ENCODE assay signal across 6 cellular contexts in genomic region chr20:3158968-3159431, GRCh38. TPM values are rescaled to one million over a fixed set of nuclear protein-coding genes. Genes with fewer than 3 reads are reported as not detected.
DNase-seq lines count a peak whose midpoint lies in the region; ATAC-seq, FAIRE-seq and TF ChIP-seq lines count a peak whose summit lies in the region.

No MANE protein-coding gene starts in this region.

- H3K4me1 ChIP-seq in endothelial cell of umbilical vein (ENCODE audit: control insufficient read depth, extremely low read depth, insufficient read depth, low read length) (peaks cover 14% of the 10 kb centered on the region), skeletal muscle tissue (ENCODE audit: control insufficient read depth in 3 of 3, insufficient read depth in 3 of 3, low read length in 3 of 3) (peaks cover 33 to 51% (median 37%) of the 10 kb centered on the region in 3 donors)

- H3K9me1 ChIP-seq in endothelial cell of umbilical vein (replicated peaks; ENCODE audit: control insufficient read depth, extremely low read depth, insufficient read depth, low read length) = no peaks in the 10 kb centered on the region

- no TSS peak for BruUV-seq in endothelial cell of umbilical vein (replicated peaks; lab: Mats Ljungman, UMichigan)

- CTCF ChIA-PET in endothelial cell of umbilical vein (lab: Charles Lee) = interaction anchor here (2.0 kb wide), 1 partner anchor 105 kb away, joined by 7 read pairs; no protein-coding TSS in a partner anchor

- peaks cover 43% of the 10 kb centered on the region for H3K4me1 Mint-ChIP-seq in stimulated activated naive CD8-positive, alpha-beta T cell treated with anti-CD3 and anti-CD28 coated beads, Interleukin-15, Interleukin-2, amounts not matched to agents 100 ng/mL and 50 ng/mL, for 24 hours (ENCODE audit: low read depth)

- H3K27ac Mint-ChIP-seq in stimulated activated naive CD8-positive, alpha-beta T cell treated with anti-CD3 and anti-CD28 coated beads, Interleukin-15, Interleukin-2, amounts not matched to agents 100 ng/mL and 50 ng/mL, for 24 hours = peak overlapping the region; percentile 94

- H3K79me2 ChIP-seq in endothelial cell of umbilical vein (ENCODE audit: control insufficient read depth, insufficient read depth, low read length) = peaks cover 49% of the 10 kb centered on the region

- H3K9me3 ChIP-seq in endothelial cell of umbilical vein (replicated peaks; ENCODE audit: control insufficient read depth, insufficient read depth, low read length) = no peaks in the 10 kb centered on the region
- no peaks in the 10 kb centered on the region for H3K9me3 ChIP-seq in skeletal muscle tissue (ENCODE audit: control insufficient read depth in 3 of 3, low read length in 3 of 3)

- H3K9me3 Mint-ChIP-seq in stimulated activated naive CD8-positive, alpha-beta T cell treated with anti-CD3 and anti-CD28 coated beads, Interleukin-15, Interleukin-2, amounts not matched to agents 100 ng/mL and 50 ng/mL, for 24 hours = no peaks in the 10 kb centered on the region

- peak overlapping the region; percentile 99 for H3K4me3 Mint-ChIP-seq in stimulated activated naive CD8-positive, alpha-beta T cell treated with anti-CD3 and anti-CD28 coated beads, Interleukin-15, Interleukin-2, amounts not matched to agents 100 ng/mL and 50 ng/mL, for 24 hours

- TF ChIP-seq CTCF in endothelial cell of umbilical vein (IDR thresholded peaks at IDR 0.05; ENCODE audit: extremely low read depth in 1 of 2, insufficient read depth in 1 of 2, low read depth in 1 of 2, low read length in 2 of 2) = no peak

- H3K4me3 ChIP-seq in endothelial cell of umbilical vein (replicated peaks in 1 of 3; ENCODE audit: insufficient read depth in 1 of 3, low read depth in 1 of 3, low read length in 3 of 3) = peak overlapping the region; percentile 72 to 99 (median 86)
- H3K4me3 ChIP-seq in skeletal muscle tissue (ENCODE audit: low read length in 3 of 3) = peak overlapping the region; percentile 89 to 98 (median 96)

- no peak for DNase-seq in stimulated activated naive CD8-positive, alpha-beta T cell treated with anti-CD3 and anti-CD28 coated beads, Interleukin-15, Interleukin-2, amounts not matched to agents 100 U/mL and 50 U/mL, for 24 hours
- no peak for DNase-seq in endothelial cell of umbilical vein (ENCODE audit: low read depth, low spot score)
- no peak for DNase-seq in NCI-H146 (lab: John Stamatoyannopoulos, UW)

- H3K36me3 ChIP-seq in endothelial cell of umbilical vein (ENCODE audit: control insufficient read depth in 2 of 2, extremely low read depth in 1 of 2, insufficient read depth in 2 of 2, low read length in 2 of 2) (peaks cover 0 to 4% of the 10 kb centered on the region in 2 experiments), skeletal muscle tissue (ENCODE audit: control insufficient read depth in 3 of 3, insufficient read depth in 3 of 3, low read length in 3 of 3) (peaks cover 0 to 2% (median 2%) of the 10 kb centered on the region in 3 donors)

- H3K27me3 ChIP-seq in endothelial cell of umbilical vein (ENCODE audit: control insufficient read depth in 2 of 2, insufficient read depth in 2 of 2, low read length in 2 of 2) = no peaks in the 10 kb centered on the region
- H3K27me3 ChIP-seq in skeletal muscle tissue (ENCODE audit: control insufficient read depth in 3 of 3, insufficient read depth in 3 of 3, low read length in 3 of 3) = no peaks in the 10 kb centered on the region

- intact Hi-C loops in endothelial cell of umbilical vein (cut with micrococcal nuclease) = no loop called here

- peak overlapping the region; percentile 89 for H3K4me2 ChIP-seq in endothelial cell of umbilical vein (ENCODE audit: insufficient read depth, low read length)

- peak overlapping the region; percentile 85 for H3K9ac ChIP-seq in endothelial cell of umbilical vein (replicated peaks; ENCODE audit: extremely low read depth, insufficient read depth, low read length)
- peak overlapping the region; percentile 98 to 100 (median 99) for H3K9ac ChIP-seq in skeletal muscle tissue (ENCODE audit: low read depth in 1 of 3, low read length in 3 of 3)

- no peaks in the 10 kb centered on the region for H3K27me3 Mint-ChIP-seq in stimulated activated naive CD8-positive, alpha-beta T cell treated with anti-CD3 and anti-CD28 coated beads, Interleukin-15, Interleukin-2, amounts not matched to agents 100 ng/mL and 50 ng/mL, for 24 hours

- dilution Hi-C loops in endothelial cell of umbilical vein (cut with MboI; ENCODE audit: extremely low pct_ligation_motif_present, low sequenced_read_pairs) = no loop called here

- no peak overlapping the region for H2AFZ ChIP-seq in endothelial cell of umbilical vein (ENCODE audit: low read depth, low read length)

- POLR2A ChIA-PET in endothelial cell of umbilical vein (lab: Charles Lee) = no interaction called here

- no peaks in the 10 kb centered on the region for H4K20me1 ChIP-seq in endothelial cell of umbilical vein (replicated peaks; ENCODE audit: control insufficient read depth, extremely low read depth, insufficient read depth, low read length)

- ATAC-seq in stimulated activated naive CD8-positive, alpha-beta T cell treated with anti-CD3 and anti-CD28 coated beads, Interleukin-15, Interleukin-2, amounts not matched to agents 100 U/mL and 50 U/mL, for 24 hours = no peak
- no peak for ATAC-seq in GM21515 (IDR thresholded peaks at IDR 0.05; ENCODE audit: unreplicated experiment)

- TF ChIP-seq POLR2A in endothelial cell of umbilical vein (IDR thresholded peaks at IDR 0.05; ENCODE audit: low read depth, low read length) = no peak

- no peak for FAIRE-seq in endothelial cell of umbilical vein (lab: Jason Lieb, UNC)

- peaks cover 21% of the 10 kb centered on the region for H3K36me3 Mint-ChIP-seq in stimulated activated naive CD8-positive, alpha-beta T cell treated with anti-CD3 and anti-CD28 coated beads, Interleukin-15, Interleukin-2, amounts not matched to agents 100 ng/mL and 50 ng/mL, for 24 hours (ENCODE audit: low read depth)

- peak overlapping the region; percentile 70 for H3K27ac ChIP-seq in endothelial cell of umbilical vein (ENCODE audit: insufficient read depth, low read depth, low read length)
- peak overlapping the region; percentile 89 for H3K27ac ChIP-seq in skeletal muscle tissue (ENCODE audit: low read depth, low read length)

TF ChIP-seq in endothelial cell of umbilical vein, 7 proteins besides CTCF, POLR2A, EP300 and RAD21 (continues in another document):
- TF ChIP-seq GATA2 (IDR thresholded peaks at IDR 0.05; ENCODE audit: insufficient read depth, insufficient read length, low read depth, low read length) (no peak), POLR2AphosphoS5 (IDR thresholded peaks at IDR 0.05; ENCODE audit: insufficient read depth, low read depth, low read length) (no peak)

RNA-seq across cellular contexts. Expression of gene FASTKD5, which starts 0.7 kb away (rescaled TPM):
- total RNA-seq in endothelial cell of umbilical vein (15.0 and 15.7 TPM in 2 replicates), skeletal muscle tissue (12.5 TPM)
- polyA plus RNA-seq in endothelial cell of umbilical vein = 8.5 and 10.8 TPM in 2 replicates
- polyA plus RNA-seq in endothelial cell of umbilical vein (2011; cell fraction: cytosol; rRNA removed) = 12.1 and 13.1 TPM in 2 replicates
- 12.3 and 14.8 TPM in 2 replicates for polyA plus RNA-seq in endothelial cell of umbilical vein (2011; cell fraction: nucleus; rRNA removed)
- polyA plus RNA-seq in endothelial cell of umbilical vein (2012) = 16.1 and 17.8 TPM in 2 replicates
- polyA minus RNA-seq in endothelial cell of umbilical vein = 22.6 and 23.8 TPM in 2 replicates
- polyA minus RNA-seq in endothelial cell of umbilical vein (2011; cell fraction: cytosol; rRNA and poly(A)+ RNA removed) = 13.5 TPM
- 16.9 and 21.4 TPM in 2 replicates for polyA minus RNA-seq in endothelial cell of umbilical vein (2011; cell fraction: nucleus; rRNA and poly(A)+ RNA removed)

RNA-seq across cellular contexts. Expression of gene UBOX5, which starts 0.7 kb away (rescaled TPM):
- 5.1 and 5.8 TPM in 2 replicates for total RNA-seq in endothelial cell of umbilical vein
- 3.5 and 4.6 TPM in 2 replicates for polyA plus RNA-seq in endothelial cell of umbilical vein
- 3.2 and 3.6 TPM in 2 replicates for polyA plus RNA-seq in endothelial cell of umbilical vein (2011; cell fraction: cytosol; rRNA removed)
- 2.8 and 3.2 TPM in 2 replicates for polyA plus RNA-seq in endothelial cell of umbilical vein (2011; cell fraction: nucleus; rRNA removed)
- polyA plus RNA-seq in endothelial cell of umbilical vein (2012) = 2.5 and 3.3 TPM in 2 replicates
- 4.0 and 5.3 TPM in 2 replicates for polyA minus RNA-seq in endothelial cell of umbilical vein
- polyA minus RNA-seq in endothelial cell of umbilical vein (2011; cell fraction: cytosol; rRNA and poly(A)+ RNA removed) = 1.7 TPM
- 1.9 and 2.0 TPM in 2 replicates for polyA minus RNA-seq in endothelial cell of umbilical vein (2011; cell fraction: nucleus; rRNA and poly(A)+ RNA removed)
- total RNA-seq in skeletal muscle tissue = 3.1 TPM

RNA-seq across cellular contexts. Expression of gene LZTS3, which starts 14.3 kb away (rescaled TPM):
- total RNA-seq in endothelial cell of umbilical vein (3.6 and 4.5 TPM in 2 replicates), skeletal muscle tissue (1.6 TPM)
- 5.7 and 7.3 TPM in 2 replicates for polyA plus RNA-seq in endothelial cell of umbilical vein
- polyA plus RNA-seq in endothelial cell of umbilical vein (2011; cell fraction: cytosol; rRNA removed) = 3.7 and 5.4 TPM in 2 replicates
- polyA plus RNA-seq in endothelial cell of umbilical vein (2011; cell fraction: nucleus; rRNA removed) = 7.3 and 9.8 TPM in 2 replicates
- polyA plus RNA-seq in endothelial cell of umbilical vein (2012) = 2.2 and 3.5 TPM in 2 replicates
- 5.6 and 7.0 TPM in 2 replicates for polyA minus RNA-seq in endothelial cell of umbilical vein
- polyA minus RNA-seq in endothelial cell of umbilical vein (2011; cell fraction: cytosol; rRNA and poly(A)+ RNA removed) = 1.1 TPM
- polyA minus RNA-seq in endothelial cell of umbilical vein (2011; cell fraction: nucleus; rRNA and poly(A)+ RNA removed) = 2.8 and 3.2 TPM in 2 replicates

RNA-seq across cellular contexts. Expression of gene DDRGK1, which starts 45.5 kb away (rescaled TPM):
- total RNA-seq in endothelial cell of umbilical vein = 52.2 and 54.0 TPM in 2 replicates
- 41.7 and 48.5 TPM in 2 replicates for polyA plus RNA-seq in endothelial cell of umbilical vein
- 47.7 and 48.4 TPM in 2 replicates for polyA plus RNA-seq in endothelial cell of umbilical vein (2011; cell fraction: cytosol; rRNA removed)
- polyA plus RNA-seq in endothelial cell of umbilical vein (2011; cell fraction: nucleus; rRNA removed) = 39.7 and 60.0 TPM in 2 replicates
- 31.0 and 46.7 TPM in 2 replicates for polyA plus RNA-seq in endothelial cell of umbilical vein (2012)
- 30.4 and 30.5 TPM in 2 replicates for polyA minus RNA-seq in endothelial cell of umbilical vein
- polyA minus RNA-seq in endothelial cell of umbilical vein (2011; cell fraction: cytosol; rRNA and poly(A)+ RNA removed) = 16.7 TPM
- 10.5 and 12.9 TPM in 2 replicates for polyA minus RNA-seq in endothelial cell of umbilical vein (2011; cell fraction: nucleus; rRNA and poly(A)+ RNA removed)
- total RNA-seq in skeletal muscle tissue = 20.4 TPM

RNA-seq across cellular contexts. Expression of gene ITPA, which starts 50.3 kb away (rescaled TPM):
- total RNA-seq in endothelial cell of umbilical vein (59.8 and 65.0 TPM in 2 replicates), skeletal muscle tissue (42.8 TPM)
- 43.2 and 50.7 TPM in 2 replicates for polyA plus RNA-seq in endothelial cell of umbilical vein
- 31.2 and 39.2 TPM in 2 replicates for polyA plus RNA-seq in endothelial cell of umbilical vein (2011; cell fraction: cytosol; rRNA removed)
- polyA plus RNA-seq in endothelial cell of umbilical vein (2011; cell fraction: nucleus; rRNA removed) = 40.3 and 41.2 TPM in 2 replicates
- 35.4 and 38.2 TPM in 2 replicates for polyA plus RNA-seq in endothelial cell of umbilical vein (2012)
- 7.1 and 9.8 TPM in 2 replicates for polyA minus RNA-seq in endothelial cell of umbilical vein
- 18.7 TPM for polyA minus RNA-seq in endothelial cell of umbilical vein (2011; cell fraction: cytosol; rRNA and poly(A)+ RNA removed)
- 6.5 and 9.9 TPM in 2 replicates for polyA minus RNA-seq in endothelial cell of umbilical vein (2011; cell fraction: nucleus; rRNA and poly(A)+ RNA removed)
